In the genomic region with DNA sequence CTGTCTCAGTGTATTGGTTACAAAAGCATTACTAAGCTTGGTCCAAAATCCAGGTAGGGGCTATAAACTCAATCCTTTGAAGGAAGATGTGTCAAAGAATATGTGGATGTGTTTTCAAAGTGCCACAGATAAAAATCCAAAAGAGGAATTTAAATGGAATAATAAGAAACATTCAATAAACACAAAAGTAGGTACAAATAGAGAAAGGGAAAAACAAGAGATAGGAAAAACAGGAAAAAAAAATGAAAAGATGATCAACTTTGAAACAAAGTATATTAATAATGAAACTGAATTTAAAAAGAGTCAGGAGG, we compare ENCODE assay signal across 1 cellular context.
TF ChIP-seq lines count a peak whose summit lies in the region.

No MANE protein-coding gene starts in this region.

TF ChIP-seq in WTC11, 78 proteins besides CTCF, POLR2A, EP300 and RAD21 (continued from another document):
- TF ChIP-seq, protein P1, sequence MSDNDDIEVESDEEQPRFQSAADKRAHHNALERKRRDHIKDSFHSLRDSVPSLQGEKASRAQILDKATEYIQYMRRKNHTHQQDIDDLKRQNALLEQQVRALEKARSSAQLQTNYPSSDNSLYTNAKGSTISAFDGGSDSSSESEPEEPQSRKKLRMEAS (CRISPR knock-in tag; IDR thresholded peaks at IDR 0.05): no peak
